ENCODE assay signal across 10 cellular contexts in genomic region chr7:115748123-115748738, GRCh38.
DNase-seq lines count a peak whose midpoint lies in the region; ATAC-seq, FAIRE-seq and TF ChIP-seq lines count a peak whose summit lies in the region.
"Had no signal": no experiment of that assay in that cellular context is flagged by ENCODE, and none has a peak within 500 bp of the region (broad histone marks: within the 10 kb centered on the region; RNA-seq: fewer than 3 reads in every experiment).

No MANE protein-coding gene starts in this region.

- H3K4me3 ChIP-seq in H1 (ENCODE audit: extremely low read depth in 1 of 4, insufficient read depth in 2 of 4, low read depth in 3 of 4, low read length in 4 of 4) (no peak overlapping the region), transverse colon (no peak overlapping the region)

- H2AK5ac ChIP-seq in H1 (ENCODE audit: low read depth, low read length) = no peak overlapping the region

- H2BK5ac ChIP-seq in H1 (ENCODE audit: low read depth, low read length) = no peak overlapping the region

- TF ChIP-seq RAD21 in H1 (IDR thresholded peaks at IDR 0.05 in 1 of 2, conservative IDR thresholded peaks at IDR 0.05 in 1 of 2; ENCODE audit: low read depth in 2 of 2, low read length in 2 of 2) = peak; percentile 71

- H4K91ac ChIP-seq in H1 (replicated peaks; ENCODE audit: insufficient read length, low read length) = no peak overlapping the region

- H3K18ac ChIP-seq in H1 (ENCODE audit: extremely low read depth, low read length) = no peak overlapping the region

- no peak for DNase-seq in activated CD8-positive, alpha-beta memory T cell treated with anti-CD3 and anti-CD28 coated beads, Interleukin-2, amount 10 ng/mL, durations not matched to agents 7 days and 5 days
- DNase-seq in activated CD8-positive, alpha-beta memory T cell treated with anti-CD3 and anti-CD28 coated beads, Interleukin-2, amount 50 U/mL, for 48 hours = no peak
- peak; percentile 21 for DNase-seq in NCI-H460 (ENCODE audit: extremely low read depth, low read depth)
- no peak for DNase-seq in H1 (ENCODE audit: low read depth in 1 of 2, low spot score in 2 of 2)
- no peak for DNase-seq in transverse colon
- no peak for DNase-seq in NCI-H187 treated with DMSO at 0.1 percent for 48 hours (lab: John Stamatoyannopoulos, UW)
- no peak for DNase-seq in NCI-H187 (lab: John Stamatoyannopoulos, UW)
- DNase-seq: T-helper 9 cell had no signal

- H3K14ac ChIP-seq in H1 (ENCODE audit: insufficient read length) = no peak overlapping the region

- H2AFZ ChIP-seq in H1 (ENCODE audit: low read length) = no peak overlapping the region

- H3K23ac ChIP-seq in H1 (ENCODE audit: insufficient read length) = no peak overlapping the region

- H3K9me3 ChIP-seq in H1 (ENCODE audit: insufficient read depth in 2 of 2, low read depth in 1 of 2, low read length in 1 of 2) (no peaks in the 10 kb centered on the region), transverse colon (no peaks in the 10 kb centered on the region)

- H3K9ac ChIP-seq in H1 (replicated peaks in 1 of 4; ENCODE audit: extremely low read depth in 1 of 4, low read depth in 3 of 4, low read length in 3 of 4) = no peak overlapping the region

- no peak overlapping the region for H4K5ac ChIP-seq in H1 (ENCODE audit: insufficient read length, low read depth, low read length)

- no peak overlapping the region for H2BK20ac ChIP-seq in H1 (ENCODE audit: low read length)

- no peaks in the 10 kb centered on the region for H3K27me3 Mint-ChIP-seq in activated CD8-positive, alpha-beta memory T cell treated with anti-CD3 and anti-CD28 coated beads, Interleukin-2, amount 10 ng/mL, durations not matched to agents 7 days and 5 days

- H3K4me2 ChIP-seq in H1 (ENCODE audit: insufficient read depth in 1 of 2, low read depth in 2 of 2, low read length in 2 of 2) = no peak overlapping the region

- H2BK120ac ChIP-seq in H1 (replicated peaks; ENCODE audit: low read depth, low read length) = no peak overlapping the region

- intact Hi-C loops in transverse colon (cut with DNase I; ENCODE audit: low total_unique reads) = loop anchor here (5.0 kb wide), 1 partner anchor 846 kb away; no protein-coding TSS in a partner anchor

- no peak overlapping the region for H3K56ac ChIP-seq in H1 (replicated peaks; ENCODE audit: insufficient read length, low read depth, low read length)

- H3K79me2 ChIP-seq in H1 (ENCODE audit: control insufficient read depth in 1 of 2, insufficient read depth in 2 of 2, low read length in 2 of 2) = no peaks in the 10 kb centered on the region

- POLR2A ChIA-PET in H1 (lab: Charles Lee; ENCODE audit: partially characterized antibody) = no interaction called here

- H3K4me1 ChIP-seq in H1 (replicated peaks in 1 of 4; ENCODE audit: control insufficient read depth in 3 of 4, insufficient read depth in 4 of 4, low read length in 3 of 4) (no peaks in the 10 kb centered on the region), transverse colon (peaks cover 0 to 9% (median 4%) of the 10 kb centered on the region in 4 donors)

- TF ChIP-seq POLR2A in H1 (IDR thresholded peaks at IDR 0.05; ENCODE audit: control extremely low read depth in 1 of 2, low read depth in 2 of 2, low read length in 2 of 2) = no peak
- no peak for TF ChIP-seq POLR2A in transverse colon (IDR thresholded peaks at IDR 0.05)

- no peak overlapping the region for H3K4me3 Mint-ChIP-seq in activated CD8-positive, alpha-beta memory T cell treated with anti-CD3 and anti-CD28 coated beads, Interleukin-2, amount 10 ng/mL, durations not matched to agents 7 days and 5 days
- H3K4me3 Mint-ChIP-seq: CD14-positive monocyte had no signal

- no peak overlapping the region for H4K8ac ChIP-seq in H1 (ENCODE audit: extremely low read depth, insufficient read depth, low read length)

- no peaks in the 10 kb centered on the region for H3K27me3 ChIP-seq in H1 (replicated peaks in 1 of 4; ENCODE audit: control insufficient read depth in 3 of 4, extremely low read depth in 1 of 4, insufficient read depth in 3 of 4, low read length in 3 of 4)
- no peaks in the 10 kb centered on the region for H3K27me3 ChIP-seq in transverse colon

- H3K4ac ChIP-seq in H1 (replicated peaks; ENCODE audit: insufficient read length, low read depth, low read length) = no peak overlapping the region

- CTCF ChIA-PET in activated CD8-positive, alpha-beta memory T cell treated with anti-CD3 and anti-CD28 coated beads, Interleukin-2, amount 10 ng/mL, durations not matched to agents 7 days and 5 days (lab: Charles Lee) = interaction anchor here (1.3 to 2.4 kb wide), 2 partner anchors 36 to 41 kb away, joined by 3 to 7 read pairs; no protein-coding TSS in a partner anchor
- CTCF ChIA-PET in H1 (lab: Charles Lee; ENCODE audit: partially characterized antibody) = interaction anchor here (0.5 to 1.2 kb wide), 4 partner anchors 22 to 1117 kb away, joined by 3 to 6 read pairs (median 4); no protein-coding TSS in a partner anchor

- ATAC-seq in activated CD8-positive, alpha-beta memory T cell treated with anti-CD3 and anti-CD28 coated beads, Interleukin-2, amount 10 ng/mL, durations not matched to agents 7 days and 5 days = peak; percentile 57
- no peak for ATAC-seq in HG03108 (IDR thresholded peaks at IDR 0.05; ENCODE audit: unreplicated experiment)

- in situ Hi-C loops in transverse colon (cut with MboI; ENCODE audit: low pct_ligation_motif_present in 1 of 4, low pct_unique_long_range_greater_than_20kb in 1 of 4, low sequenced_read_pairs in 3 of 4) = no loop called here

- WGBS in H1 (ENCODE audit: extremely low coverage in 1 of 2, insufficient coverage in 1 of 2, insufficient read length in 1 of 2, insufficient replicate concordance in 2 of 2, low coverage in 1 of 2, low lambda C conversion rate in 2 of 2, missing lambda C conversion rate in 1 of 2), 2 experiments = 84% methylated on average over 5 of the region's 5 CpGs; no CpG with 5 or more reads in 1 of the 2 experiments
- 35 to 38% methylated on average over 5 of the region's 5 CpGs for WGBS in transverse colon (ENCODE audit: low coverage in 1 of 2), 2 donors

- H3K23me2 ChIP-seq in H1 (ENCODE audit: low read depth, low read length) = no peaks in the 10 kb centered on the region

- H3K9me3 Mint-ChIP-seq in activated CD8-positive, alpha-beta memory T cell treated with anti-CD3 and anti-CD28 coated beads, Interleukin-2, amount 10 ng/mL, durations not matched to agents 7 days and 5 days (ENCODE audit: low read depth) = no peaks in the 10 kb centered on the region
- H3K9me3 Mint-ChIP-seq: CD14-positive monocyte had no signal

- H3K36me3 ChIP-seq in H1 (ENCODE audit: control insufficient read depth in 2 of 4, insufficient read depth in 4 of 4, low read length in 3 of 4) (no peaks in the 10 kb centered on the region), transverse colon (no peaks in the 10 kb centered on the region)

- peaks cover 4% of the 10 kb centered on the region for H3K4me1 Mint-ChIP-seq in activated CD8-positive, alpha-beta memory T cell treated with anti-CD3 and anti-CD28 coated beads, Interleukin-2, amount 10 ng/mL, durations not matched to agents 7 days and 5 days
- H3K4me1 Mint-ChIP-seq: CD14-positive monocyte had no signal

- no peak overlapping the region for H2BK12ac ChIP-seq in H1 (ENCODE audit: low read depth, low read length)

- H3K79me1 ChIP-seq in H1 (ENCODE audit: low read depth, low read length) = no peaks in the 10 kb centered on the region

- no peak for FAIRE-seq in H1 (lab: Jason Lieb, UNC)

- TF ChIP-seq CTCF in H1 (IDR thresholded peaks at IDR 0.05; ENCODE audit: control extremely low read depth in 1 of 3, insufficient read depth in 1 of 3, low read depth in 1 of 3, low read length in 3 of 3) (peak in 2 of 3 experiments; percentile 41 to 49; a peak in 3 of 4 replicates), transverse colon (IDR thresholded peaks at IDR 0.05) (peak; percentile 16 to 32 (median 28))

- no peak overlapping the region for H3K27ac Mint-ChIP-seq in activated CD8-positive, alpha-beta memory T cell treated with anti-CD3 and anti-CD28 coated beads, Interleukin-2, amount 10 ng/mL, durations not matched to agents 7 days and 5 days
- H3K27ac Mint-ChIP-seq: CD14-positive monocyte had no signal

- H3K27ac ChIP-seq in H1 (ENCODE audit: low read depth, low read length) (no peak overlapping the region), transverse colon (no peak overlapping the region)

- H4K20me1 ChIP-seq in H1 (replicated peaks in 1 of 2; ENCODE audit: control insufficient read depth in 1 of 2, insufficient read depth in 2 of 2, low read length in 2 of 2) = no peaks in the 10 kb centered on the region

- H2BK15ac ChIP-seq in H1 (ENCODE audit: low read length) = no peak overlapping the region

- H3K36me3 Mint-ChIP-seq in activated CD8-positive, alpha-beta memory T cell treated with anti-CD3 and anti-CD28 coated beads, Interleukin-2, amount 10 ng/mL, durations not matched to agents 7 days and 5 days = no peaks in the 10 kb centered on the region
- H3K36me3 Mint-ChIP-seq: CD14-positive monocyte had no signal

- TF ChIP-seq EP300 in H1 (IDR thresholded peaks at IDR 0.05; ENCODE audit: borderline replicate concordance in 1 of 2, low read depth in 2 of 2, low read length in 2 of 2) (no peak), transverse colon (IDR thresholded peaks at IDR 0.05; ENCODE audit: low read depth) (no peak)

TF ChIP-seq in H1, 55 proteins besides CTCF, POLR2A, EP300 and RAD21 (continues in another document):
- TF ChIP-seq CHD2 (IDR thresholded peaks at IDR 0.05; ENCODE audit: low read length) (no peak), SIRT6 (IDR thresholded peaks at IDR 0.05; ENCODE audit: low read length) (no peak), ASH2L (IDR thresholded peaks at IDR 0.05; ENCODE audit: low read length) (no peak), EGR1 (IDR thresholded peaks at IDR 0.05; ENCODE audit: borderline replicate concordance, low read depth, low read length) (no peak), HDAC2 (IDR thresholded peaks at IDR 0.05; ENCODE audit: borderline replicate concordance in 1 of 2, low read depth in 2 of 2, low read length in 2 of 2) (no peak), TCF12 (IDR thresholded peaks at IDR 0.05; ENCODE audit: low read depth, low read length) (no peak), CBX8 (IDR thresholded peaks at IDR 0.05; ENCODE audit: borderline replicate concordance, low read depth, low read length) (no peak), RXRA (IDR thresholded peaks at IDR 0.05; ENCODE audit: insufficient read depth, low read depth, low read length) (no peak), SP2 (IDR thresholded peaks at IDR 0.05; ENCODE audit: low read length) (no peak), TBP (IDR thresholded peaks at IDR 0.05; ENCODE audit: low read depth, low read length) (no peak), NANOG (IDR thresholded peaks at IDR 0.05; ENCODE audit: insufficient read depth, low read depth, low read length, poor library complexity, severe bottlenecking) (no peak), JUND (IDR thresholded peaks at IDR 0.05; ENCODE audit: low read length) (no peak), NRF1 (IDR thresholded peaks at IDR 0.05; ENCODE audit: low read depth, low read length) (no peak), TAF7 (optimal IDR thresholded peaks at IDR 0.05; ENCODE audit: borderline replicate concordance, low read depth, low read length) (no peak)
- TF ChIP-seq, protein P1, sequence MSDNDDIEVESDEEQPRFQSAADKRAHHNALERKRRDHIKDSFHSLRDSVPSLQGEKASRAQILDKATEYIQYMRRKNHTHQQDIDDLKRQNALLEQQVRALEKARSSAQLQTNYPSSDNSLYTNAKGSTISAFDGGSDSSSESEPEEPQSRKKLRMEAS (IDR thresholded peaks at IDR 0.05) = no peak
